ENCODE assay signal across 1 cellular context in genomic region chr12:48814313-48815280, GRCh38.
TF ChIP-seq lines count a peak whose summit lies in the region.

No MANE protein-coding gene starts in this region.

TF ChIP-seq in K562, 482 proteins besides CTCF, POLR2A, EP300 and RAD21 (continued from another document and continues in another):
- TF ChIP-seq HBP1 (CRISPR knock-in tag; IDR thresholded peaks at IDR 0.05) (no peak), MTA3 (IDR thresholded peaks at IDR 0.05; ENCODE audit: borderline replicate concordance) (peak; percentile 90; the same call in 1 of the 2 replicates), ZKSCAN3 (CRISPR knock-in tag; IDR thresholded peaks at IDR 0.05) (no peak), RBFOX2 (IDR thresholded peaks at IDR 0.05; ENCODE audit: low read depth, low read length) (peak; percentile 78), KLF6 (CRISPR knock-in tag; IDR thresholded peaks at IDR 0.05; ENCODE audit: borderline replicate concordance) (peak; percentile 12; the same call in 1 of the 2 replicates), RBBP5 (IDR thresholded peaks at IDR 0.05; ENCODE audit: borderline replicate concordance, insufficient read depth, low read length, poor library complexity, severe bottlenecking) (peak; percentile 70), HNRNPL (IDR thresholded peaks at IDR 0.05; ENCODE audit: low read depth, low read length) (peak; percentile 83; the same call in 1 of the 2 replicates), SIN3A (IDR thresholded peaks at IDR 0.05; ENCODE audit: borderline replicate concordance in 2 of 2, control insufficient read depth in 1 of 2, low read depth in 2 of 2, low read length in 2 of 2) (peak in 1 of 2 experiments; percentile 82; a peak in 1 of 4 replicates), FOXA3 (CRISPR knock-in tag; conservative IDR thresholded peaks at IDR 0.05 in 1 of 2, IDR thresholded peaks at IDR 0.05 in 1 of 2) (peak in 1 of 2 experiments; percentile 78; a peak in 2 of 4 replicates), PHTF2 (CRISPR knock-in tag; IDR thresholded peaks at IDR 0.05) (no peak), SIX5 (IDR thresholded peaks at IDR 0.05; ENCODE audit: borderline replicate concordance in 1 of 2, insufficient read depth in 1 of 2, low read depth in 1 of 2, low read length in 2 of 2) (no peak), GTF2F1 (IDR thresholded peaks at IDR 0.05; ENCODE audit: low read depth, low read length) (peak; percentile 57; the same call in 1 of the 2 replicates), C11orf30 (IDR thresholded peaks at IDR 0.05; ENCODE audit: low read depth) (no peak), ZNF239 (CRISPR knock-in tag; IDR thresholded peaks at IDR 0.05) (no peak), HDAC8 (tag; IDR thresholded peaks at IDR 0.05) (no peak), MGA (IDR thresholded peaks at IDR 0.05) (peak; percentile 66; the same call in 1 of the 2 replicates), HES1 (IDR thresholded peaks at IDR 0.05; ENCODE audit: low read depth) (no peak), RFX5 (IDR thresholded peaks at IDR 0.05; ENCODE audit: low read depth, low read length) (no peak), ADNP (tag; IDR thresholded peaks at IDR 0.05) (no peak), MECOM (CRISPR knock-in tag; IDR thresholded peaks at IDR 0.05) (0 out of 2 replicates have a peak, but pooled peaks have one; percentile 36), MYC (IDR thresholded peaks at IDR 0.05; ENCODE audit: low read depth, low read length) (peak; percentile 90), MYC (CRISPR knock-in tag; IDR thresholded peaks at IDR 0.05; ENCODE audit: borderline replicate concordance, low read depth) (no peak), NFE2 (IDR thresholded peaks at IDR 0.05; ENCODE audit: low read depth) (no peak), PTTG1 (tag; IDR thresholded peaks at IDR 0.05; ENCODE audit: low read depth) (no peak), ARID4B (CRISPR knock-in tag; IDR thresholded peaks at IDR 0.05) (peak; percentile 95), ZKSCAN1 (IDR thresholded peaks at IDR 0.05; ENCODE audit: low read depth, low read length) (peak; percentile 51; the same call in 1 of the 2 replicates), NONO (IDR thresholded peaks at IDR 0.05; ENCODE audit: low read depth in 2 of 2, low read length in 1 of 2) (peak; percentile 55 to 93; a peak in 3 of 4 replicates), ZHX1 (conservative IDR thresholded peaks at IDR 0.05; ENCODE audit: low read length) (no peak), ZSCAN29 (IDR thresholded peaks at IDR 0.05) (peak; percentile 58; the same call in 1 of the 2 replicates), ZNF143 (CRISPR knock-in tag; IDR thresholded peaks at IDR 0.05) (no peak), ZNF518B (CRISPR knock-in tag; IDR thresholded peaks at IDR 0.05) (no peak), ZFX (CRISPR knock-in tag; IDR thresholded peaks at IDR 0.05) (peak; percentile 79)
